ENCODE assay signal across 8 cellular contexts in genomic region chr3:94036909-94037507, GRCh38. TPM values are rescaled to one million over a fixed set of nuclear protein-coding genes. Genes with fewer than 3 reads are reported as not detected.
A peak's percentile ranks its signal among the peaks of the same experiment; 100 is the strongest.
DNase-seq lines count a peak whose midpoint lies in the region; ATAC-seq, FAIRE-seq and TF ChIP-seq lines count a peak whose summit lies in the region.

No MANE protein-coding gene starts in this region.

- H3K27ac ChIP-seq in 22Rv1 (no peak overlapping the region), transverse colon (no peak overlapping the region)

- H3K4me3 ChIP-seq in fibroblast of villous mesenchyme (ENCODE audit: low read depth, low read length), result no peak overlapping the region
- no peak overlapping the region for H3K4me3 ChIP-seq in transverse colon

- ATAC-seq in HG02885 (IDR thresholded peaks at IDR 0.05; ENCODE audit: poor library complexity, unreplicated experiment), result peak; percentile 89
- no peak for ATAC-seq in GM21737 (IDR thresholded peaks at IDR 0.05; ENCODE audit: unreplicated experiment)

- no peak for FAIRE-seq in RCC 7860 (lab: Jason Lieb, UNC)

- TF ChIP-seq POLR2A in transverse colon (IDR thresholded peaks at IDR 0.05), result no peak

- no peak overlapping the region for H3K4me3 Mint-ChIP-seq in activated T-helper 1 cell treated with anti-CD3 and anti-CD28 coated beads, Interleukin-12 subunit alpha, Interleukin-12 subunit beta, Interleukin-2, Interleukin-4 antibody, amounts not matched to agents 30 ng/mL and 10 ng/mL and 1 ng/mL, durations not matched to agents 14 hours and 24 hours and 36 hours

- no peaks in the 10 kb centered on the region for H3K36me3 ChIP-seq in transverse colon

- peak; percentile 28 for DNase-seq in GM04503 (ENCODE audit: low read depth)
- peak; percentile 24 for DNase-seq in RCC 7860 (ENCODE audit: low spot score)
- DNase-seq in fibroblast of villous mesenchyme (ENCODE audit: low read depth), result peak; percentile 44
- no peak for DNase-seq in transverse colon
- no peak for DNase-seq in activated T-helper 1 cell treated with anti-CD3 and anti-CD28 coated beads, Interleukin-12 subunit alpha, Interleukin-12 subunit beta, Interleukin-2, Interleukin-4 antibody, amounts not matched to agents 30 ng/mL and 10 ng/mL and 1 ng/mL, durations not matched to agents 14 hours and 24 hours and 36 hours (ENCODE audit: low spot score)

- H3K27me3 Mint-ChIP-seq in activated T-helper 1 cell treated with anti-CD3 and anti-CD28 coated beads, Interleukin-12 subunit alpha, Interleukin-12 subunit beta, Interleukin-2, Interleukin-4 antibody, amounts not matched to agents 30 ng/mL and 10 ng/mL and 1 ng/mL, durations not matched to agents 14 hours and 24 hours and 36 hours (ENCODE audit: insufficient read depth), result no peaks in the 10 kb centered on the region

- no peaks in the 10 kb centered on the region for H3K36me3 Mint-ChIP-seq in activated T-helper 1 cell treated with anti-CD3 and anti-CD28 coated beads, Interleukin-12 subunit alpha, Interleukin-12 subunit beta, Interleukin-2, Interleukin-4 antibody, amounts not matched to agents 30 ng/mL and 10 ng/mL and 1 ng/mL, durations not matched to agents 14 hours and 24 hours and 36 hours (ENCODE audit: low read depth)

- 82 to 100% methylated on average over 2 to 3 of the region's 3 CpGs for WGBS in transverse colon (ENCODE audit: low coverage in 1 of 2), 2 donors

- intact Hi-C loops in transverse colon (cut with DNase I; ENCODE audit: low total_unique reads), result no loop called here
- intact Hi-C loops in activated T-helper 1 cell treated with anti-CD3 and anti-CD28 coated beads, Interleukin-12 subunit alpha, Interleukin-12 subunit beta, Interleukin-2, Interleukin-4 antibody, amounts not matched to agents 30 ng/mL and 10 ng/mL and 1 ng/mL, durations not matched to agents 14 hours and 24 hours and 36 hours (cut with micrococcal nuclease), result no loop called here

- no peaks in the 10 kb centered on the region for H3K27me3 ChIP-seq in transverse colon

- H3K4me1 ChIP-seq in transverse colon, result no peaks in the 10 kb centered on the region

- no peaks in the 10 kb centered on the region for H3K9me3 Mint-ChIP-seq in activated T-helper 1 cell treated with anti-CD3 and anti-CD28 coated beads, Interleukin-12 subunit alpha, Interleukin-12 subunit beta, Interleukin-2, Interleukin-4 antibody, amounts not matched to agents 30 ng/mL and 10 ng/mL and 1 ng/mL, durations not matched to agents 14 hours and 24 hours and 36 hours

- no peak for TF ChIP-seq EP300 in transverse colon (IDR thresholded peaks at IDR 0.05; ENCODE audit: low read depth)

- no peaks in the 10 kb centered on the region for H3K4me1 Mint-ChIP-seq in activated T-helper 1 cell treated with anti-CD3 and anti-CD28 coated beads, Interleukin-12 subunit alpha, Interleukin-12 subunit beta, Interleukin-2, Interleukin-4 antibody, amounts not matched to agents 30 ng/mL and 10 ng/mL and 1 ng/mL, durations not matched to agents 14 hours and 24 hours and 36 hours (ENCODE audit: low read depth)

- no peak overlapping the region for H3K27ac Mint-ChIP-seq in activated T-helper 1 cell treated with anti-CD3 and anti-CD28 coated beads, Interleukin-12 subunit alpha, Interleukin-12 subunit beta, Interleukin-2, Interleukin-4 antibody, amounts not matched to agents 30 ng/mL and 10 ng/mL and 1 ng/mL, durations not matched to agents 14 hours and 24 hours and 36 hours

- in situ Hi-C loops in transverse colon (cut with MboI; ENCODE audit: low pct_ligation_motif_present in 1 of 4, low pct_unique_long_range_greater_than_20kb in 1 of 4, low sequenced_read_pairs in 3 of 4), result no loop called here

- H3K9me3 ChIP-seq in transverse colon, result no peaks in the 10 kb centered on the region

- TF ChIP-seq CTCF in 22Rv1 (IDR thresholded peaks at IDR 0.05), result peak; percentile 75
- peak; percentile 67 for TF ChIP-seq CTCF in fibroblast of villous mesenchyme (IDR thresholded peaks at IDR 0.05; ENCODE audit: insufficient read depth, low read depth, low read length)
- peak; percentile 48 to 57 (median 56) for TF ChIP-seq CTCF in transverse colon (IDR thresholded peaks at IDR 0.05)

RNA-seq across cellular contexts. Expression of gene STX19, which starts 8.6 kb away (rescaled TPM):
- not detected in 2 replicates for total RNA-seq in fibroblast of villous mesenchyme
- 10 to 100 TPM in 2 of 4 donors, 1 to 10 TPM in 2; 4.9 to 23.5 (median 11.7) TPM for total RNA-seq in transverse colon
- total RNA-seq in activated T-helper 1 cell treated with anti-CD3 and anti-CD28 coated beads, Interleukin-12 subunit alpha, Interleukin-12 subunit beta, Interleukin-2, Interleukin-4 antibody, amounts not matched to agents 30 ng/mL and 10 ng/mL and 1 ng/mL, durations not matched to agents 14 hours and 24 hours and 36 hours, result not detected in 2 replicates

RNA-seq across cellular contexts. Expression of gene DHFR2, which starts 25.7 kb away (rescaled TPM):
- 3.2 and 4.7 TPM in 2 replicates for total RNA-seq in fibroblast of villous mesenchyme
- 10 to 100 TPM in 1 of 4 donors, 1 to 10 TPM in 3; 6.0 to 16.7 (median 6.6) TPM for total RNA-seq in transverse colon
- total RNA-seq in activated T-helper 1 cell treated with anti-CD3 and anti-CD28 coated beads, Interleukin-12 subunit alpha, Interleukin-12 subunit beta, Interleukin-2, Interleukin-4 antibody, amounts not matched to agents 30 ng/mL and 10 ng/mL and 1 ng/mL, durations not matched to agents 14 hours and 24 hours and 36 hours, result 10.1 and 12.3 TPM in 2 replicates

RNA-seq across cellular contexts. Expression of gene NSUN3, which starts 25.9 kb away (rescaled TPM):
- total RNA-seq in fibroblast of villous mesenchyme (13.4 and 15.5 TPM in 2 replicates), transverse colon (10 to 100 TPM; 10.3 to 27.9 (median 19.0) TPM)
- total RNA-seq in activated T-helper 1 cell treated with anti-CD3 and anti-CD28 coated beads, Interleukin-12 subunit alpha, Interleukin-12 subunit beta, Interleukin-2, Interleukin-4 antibody, amounts not matched to agents 30 ng/mL and 10 ng/mL and 1 ng/mL, durations not matched to agents 14 hours and 24 hours and 36 hours, result 18.8 and 19.7 TPM in 2 replicates

RNA-seq across cellular contexts. Expression of gene ARL13B, which starts 57.1 kb away (rescaled TPM):
- total RNA-seq in fibroblast of villous mesenchyme (14.7 and 15.5 TPM in 2 replicates), transverse colon (1 to 10 TPM in 3 of 4 donors, under 1 TPM in 1; 0.80 to 4.9 (median 3.6) TPM)
- 14.7 and 15.9 TPM in 2 replicates for total RNA-seq in activated T-helper 1 cell treated with anti-CD3 and anti-CD28 coated beads, Interleukin-12 subunit alpha, Interleukin-12 subunit beta, Interleukin-2, Interleukin-4 antibody, amounts not matched to agents 30 ng/mL and 10 ng/mL and 1 ng/mL, durations not matched to agents 14 hours and 24 hours and 36 hours

Comparison
In these comparisons a context has a peak if more than half of its experiments do, and no peak if none do; other contexts are left out.
1. DNase-seq: peak in GM04503 (single experiment), RCC 7860 (single experiment) and fibroblast of villous mesenchyme (single experiment); none in transverse colon (single experiment) and activated T-helper 1 cell treated with anti-CD3 and anti-CD28 coated beads, Interleukin-12 subunit alpha, Interleukin-12 subunit beta, Interleukin-2, Interleukin-4 antibody, amounts not matched to agents 30 ng/mL and 10 ng/mL and 1 ng/mL, durations not matched to agents 14 hours and 24 hours and 36 hours (single experiment).
2. Peak in every context shown above with its lines, with median percentiles within 50 percentile points of each other: CTCF ChIP-seq.